In genomic region chr3:174000675-174001074, GRCh38 we compare ENCODE assay signal across 3 cellular contexts.
TF ChIP-seq lines count a peak whose summit lies in the region.

No MANE protein-coding gene starts in this region.

TF ChIP-seq in HepG2, 621 proteins besides CTCF, POLR2A, EP300 and RAD21:
- TF ChIP-seq HBP1 (CRISPR knock-in tag; IDR thresholded peaks at IDR 0.05; ENCODE audit: low read depth) (no peak), MAFK (conservative IDR thresholded peaks at IDR 0.05 in 1 of 2, IDR thresholded peaks at IDR 0.05 in 1 of 2; ENCODE audit: low read length in 2 of 2) (peak; percentile 8 to 65; a peak in 2 of 4 replicates), MAFF (IDR thresholded peaks at IDR 0.05; ENCODE audit: low read depth, low read length) (peak; percentile 46)

TF ChIP-seq in A549, 52 proteins besides CTCF, POLR2A, EP300 and RAD21:
- TF ChIP-seq EHMT2 (IDR thresholded peaks at IDR 0.05; ENCODE audit: low read depth) (no peak), MAFK (IDR thresholded peaks at IDR 0.05; ENCODE audit: partially characterized antibody) (peak; percentile 33), SREBF2 (IDR thresholded peaks at IDR 0.05) (no peak)

TF ChIP-seq in IMR-90, 13 proteins besides CTCF, POLR2A, EP300 and RAD21:
- TF ChIP-seq CEBPB (IDR thresholded peaks at IDR 0.05; ENCODE audit: low read depth, low read length): no peak
- TF ChIP-seq MAFK (IDR thresholded peaks at IDR 0.05; ENCODE audit: low read depth, low read length): peak; percentile 56
